In the genomic region with DNA sequence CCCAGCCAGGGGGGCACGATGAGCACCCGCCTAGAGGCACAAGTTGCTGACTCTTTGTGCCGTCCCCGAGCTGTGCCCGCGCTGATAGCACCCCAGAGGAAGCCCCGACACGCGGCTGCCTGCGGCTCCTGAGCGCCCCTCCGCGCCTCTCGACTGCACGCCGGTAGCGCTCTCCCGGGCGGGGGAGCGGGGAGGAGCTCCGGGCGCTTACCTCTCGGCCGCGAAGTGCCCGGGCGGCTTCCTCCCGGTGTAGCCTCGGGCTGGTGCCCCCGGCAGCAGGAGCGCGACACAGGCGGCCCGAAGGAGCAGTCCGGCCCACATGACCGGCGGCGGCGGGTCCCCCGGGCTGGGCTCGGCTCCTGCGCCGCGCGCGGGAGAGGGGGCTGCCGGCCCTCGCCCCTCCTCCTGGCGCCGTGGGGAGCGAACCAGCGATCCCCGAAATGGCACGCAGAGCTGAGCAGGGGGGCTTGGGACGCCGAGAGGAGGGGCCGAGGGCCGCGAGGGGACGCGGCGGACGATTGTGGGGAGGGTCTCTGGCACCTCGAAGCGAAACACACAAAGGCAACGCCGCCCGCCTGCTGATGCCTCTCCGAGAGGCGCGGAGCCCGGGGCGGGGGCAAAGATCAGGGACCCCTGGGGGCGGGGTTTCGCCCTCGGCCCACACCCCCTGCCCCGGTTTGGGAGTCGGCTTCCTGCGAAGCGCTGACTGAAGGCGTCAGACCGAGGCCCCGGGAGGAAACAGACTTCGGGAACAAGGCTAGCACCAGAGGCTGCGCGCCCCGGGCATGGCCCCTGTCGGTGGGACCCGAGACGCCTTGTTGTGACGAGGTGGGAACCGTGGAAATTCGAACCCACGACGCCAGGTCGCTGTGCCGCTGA, we compare ENCODE assay signal across 7 cellular contexts. TPM values are rescaled to one million over a fixed set of nuclear protein-coding genes. Genes with fewer than 3 reads are reported as not detected.
DNase-seq lines count a peak whose midpoint lies in the region; ATAC-seq and TF ChIP-seq lines count a peak whose summit lies in the region.

A gene with protein sequence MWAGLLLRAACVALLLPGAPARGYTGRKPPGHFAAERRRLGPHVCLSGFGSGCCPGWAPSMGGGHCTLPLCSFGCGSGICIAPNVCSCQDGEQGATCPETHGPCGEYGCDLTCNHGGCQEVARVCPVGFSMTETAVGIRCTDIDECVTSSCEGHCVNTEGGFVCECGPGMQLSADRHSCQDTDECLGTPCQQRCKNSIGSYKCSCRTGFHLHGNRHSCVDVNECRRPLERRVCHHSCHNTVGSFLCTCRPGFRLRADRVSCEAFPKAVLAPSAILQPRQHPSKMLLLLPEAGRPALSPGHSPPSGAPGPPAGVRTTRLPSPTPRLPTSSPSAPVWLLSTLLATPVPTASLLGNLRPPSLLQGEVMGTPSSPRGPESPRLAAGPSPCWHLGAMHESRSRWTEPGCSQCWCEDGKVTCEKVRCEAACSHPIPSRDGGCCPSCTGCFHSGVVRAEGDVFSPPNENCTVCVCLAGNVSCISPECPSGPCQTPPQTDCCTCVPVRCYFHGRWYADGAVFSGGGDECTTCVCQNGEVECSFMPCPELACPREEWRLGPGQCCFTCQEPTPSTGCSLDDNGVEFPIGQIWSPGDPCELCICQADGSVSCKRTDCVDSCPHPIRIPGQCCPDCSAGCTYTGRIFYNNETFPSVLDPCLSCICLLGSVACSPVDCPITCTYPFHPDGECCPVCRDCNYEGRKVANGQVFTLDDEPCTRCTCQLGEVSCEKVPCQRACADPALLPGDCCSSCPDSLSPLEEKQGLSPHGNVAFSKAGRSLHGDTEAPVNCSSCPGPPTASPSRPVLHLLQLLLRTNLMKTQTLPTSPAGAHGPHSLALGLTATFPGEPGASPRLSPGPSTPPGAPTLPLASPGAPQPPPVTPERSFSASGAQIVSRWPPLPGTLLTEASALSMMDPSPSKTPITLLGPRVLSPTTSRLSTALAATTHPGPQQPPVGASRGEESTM (minus strand): TSS at position 600 of the 879 bp plus-strand sequence. CDS start 279 bp downstream, at position 321.

- ATAC-seq in HG02798 (IDR thresholded peaks at IDR 0.05; ENCODE audit: poor library complexity, unreplicated experiment) = peak; percentile 69

- H3K4me3 ChIP-seq in choroid plexus epithelial cell (ENCODE audit: low read depth, low read length) = peak within 1 kb of the TSS; percentile 62
- peak within 1 kb of the TSS; percentile 33 for H3K4me3 ChIP-seq in lower leg skin (ENCODE audit: low read depth, poor library complexity, severe bottlenecking)

- TF ChIP-seq CTCF in choroid plexus epithelial cell (conservative IDR thresholded peaks at IDR 0.05; ENCODE audit: low read depth, low read length) (peak; percentile 40), lower leg skin (IDR thresholded peaks at IDR 0.05) (no peak)

- DNase-seq in NCI-H1694 (lab: John Stamatoyannopoulos, UW) (peak; percentile 28), choroid plexus epithelial cell (ENCODE audit: low read depth) (peak; percentile 68), lower leg skin (ENCODE audit: low spot score in 2 of 2) (no peak)
- peak; percentile 44 for DNase-seq in activated CD4-positive, alpha-beta T cell treated with anti-CD3 and anti-CD28 coated beads for 1 hour
- peak; percentile 15 for DNase-seq in stimulated activated CD8-positive, alpha-beta memory T cell treated with anti-CD3 and anti-CD28 coated beads, Interleukin-15, amount 100 ng/mL, for 1 hour (ENCODE audit: low read depth)

- intact Hi-C loops in lower leg skin (cut with DNase I; ENCODE audit: low total_unique reads) = no loop called here

- 0 to 5% methylated on average over 2 to 54 of the region's 97 CpGs for WGBS in lower leg skin, 2 donors

- TF ChIP-seq POLR2A in GM15510 (IDR thresholded peaks at IDR 0.05; ENCODE audit: borderline replicate concordance, extremely low read depth, insufficient read length) (peak; percentile 50), lower leg skin (IDR thresholded peaks at IDR 0.05) (no peak)

RNA-seq across cellular contexts. Expression of the gene that starts here (rescaled TPM):
- under 1 TPM in 2 of 4 donors, not detected in 2; 0.22 to 0.68 TPM for total RNA-seq in lower leg skin

Comparison
In these comparisons a context has a peak if more than half of its experiments do, and no peak if none do; other contexts are left out.
1. DNase-seq: peak in NCI-H1694 (single experiment), activated CD4-positive, alpha-beta T cell treated with anti-CD3 and anti-CD28 coated beads for 1 hour (single experiment), choroid plexus epithelial cell (single experiment) and stimulated activated CD8-positive, alpha-beta memory T cell treated with anti-CD3 and anti-CD28 coated beads, Interleukin-15, amount 100 ng/mL, for 1 hour (single experiment); none in lower leg skin (0 of 2).